10 cellular contexts compared by ENCODE assay signal in the genomic region with DNA sequence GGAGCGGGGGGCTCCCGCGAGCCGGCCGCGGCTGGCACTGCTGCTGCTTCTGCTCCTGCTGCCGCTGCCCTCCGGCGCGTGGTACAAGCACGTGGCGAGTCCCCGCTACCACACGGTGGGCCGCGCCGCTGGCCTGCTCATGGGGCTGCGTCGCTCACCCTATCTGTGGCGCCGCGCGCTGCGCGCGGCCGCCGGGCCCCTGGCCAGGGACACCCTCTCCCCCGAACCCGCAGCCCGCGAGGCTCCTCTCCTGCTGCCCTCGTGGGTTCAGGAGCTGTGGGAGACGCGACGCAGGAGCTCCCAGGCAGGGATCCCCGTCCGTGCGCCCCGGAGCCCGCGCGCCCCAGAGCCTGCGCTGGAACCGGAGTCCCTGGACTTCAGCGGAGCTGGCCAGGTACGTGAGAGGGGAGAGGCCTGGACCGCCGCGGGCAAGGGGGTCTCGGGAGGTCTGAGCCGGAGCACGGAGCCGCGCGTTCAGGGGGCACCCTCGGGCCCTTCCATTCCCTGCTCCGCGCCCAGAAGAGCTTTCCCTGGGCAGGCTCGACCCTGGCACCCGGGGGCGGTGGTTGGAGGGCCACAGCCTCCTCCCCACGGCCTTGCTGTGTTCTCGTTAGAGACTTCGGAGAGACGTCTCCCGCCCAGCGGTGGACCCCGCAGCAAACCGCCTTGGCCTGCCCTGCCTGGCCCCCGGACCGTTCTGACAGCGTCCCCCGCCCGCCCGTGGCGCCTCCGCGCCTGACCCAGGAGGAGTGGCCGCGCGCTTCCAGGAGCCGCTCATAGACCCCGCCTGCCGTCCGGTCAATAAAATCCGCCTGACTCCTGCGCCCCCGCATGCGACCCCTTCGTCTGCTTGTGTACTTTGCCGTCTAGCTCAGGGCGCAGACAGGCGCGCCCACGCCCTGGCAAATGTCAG. TPM values are rescaled to one million over a fixed set of nuclear protein-coding genes. Genes with fewer than 3 reads are reported as not detected.
DNase-seq lines count a peak whose midpoint lies in the region; TF ChIP-seq lines count a peak whose summit lies in the region.
"Had no signal": no experiment of that assay in that cellular context is flagged by ENCODE, and none has a peak within 500 bp of the region (broad histone marks: within the 10 kb centered on the region; RNA-seq: fewer than 3 reads in every experiment).

No MANE protein-coding gene starts in this region.

- no peaks in the 10 kb centered on the region for H4K20me1 ChIP-seq in GM23248 (ENCODE audit: insufficient read depth)

- H3F3A ChIP-seq in GM23248 (ENCODE audit: insufficient read depth), result no peaks in the 10 kb centered on the region

- H3K9me2 ChIP-seq in GM23248 (ENCODE audit: insufficient read depth), result no peaks in the 10 kb centered on the region

- H3K27ac Mint-ChIP-seq in chondrocyte (ENCODE audit: unreplicated experiment), result no peak overlapping the region

- no peak overlapping the region for H4K8ac ChIP-seq in neuronal stem cell (ENCODE audit: low read depth, low read length)

- peaks cover 13% of the 10 kb centered on the region for H3K27me3 Mint-ChIP-seq in chondrocyte (ENCODE audit: low read depth)

- H2BK120ac ChIP-seq in neuronal stem cell (ENCODE audit: low read depth, low read length), result no peak overlapping the region

- peak overlapping the region; percentile 75 for H2BK5ac ChIP-seq in neuronal stem cell (ENCODE audit: low read length)

- H3K9me3 ChIP-seq in GM23248 (ENCODE audit: low read depth) (no peaks in the 10 kb centered on the region), neuronal stem cell (replicated peaks in 1 of 2; ENCODE audit: control insufficient read depth in 2 of 2, insufficient read depth in 1 of 2, low read depth in 1 of 2, low read length in 2 of 2) (peaks cover 0 to 2% of the 10 kb centered on the region in 2 donors)

- H3K9ac ChIP-seq in GM23248 (no peak overlapping the region), neuronal stem cell (ENCODE audit: low read depth, low read length, poor library complexity) (peak overlapping the region; percentile 81)

- H3K79me1 ChIP-seq in neuronal stem cell (ENCODE audit: low read depth, low read length), result no peaks in the 10 kb centered on the region

- H2AK5ac ChIP-seq in neuronal stem cell (ENCODE audit: low read depth, low read length), result peak overlapping the region; percentile 19

- in situ Hi-C loops in GM23248 (cut with MboI) (loop anchor here (10.0 kb wide), 1 partner anchor 125 kb away; a partner anchor contains a TSS), KBM-7 (cut with MboI; ENCODE audit: low pct_unique_long_range_greater_than_20kb, low sequenced_read_pairs) (loop anchor here (10.0 kb wide), 1 partner anchor 125 kb away; a partner anchor contains a TSS)

- H3K4me2 ChIP-seq in GM23248 (ENCODE audit: unreplicated experiment) (peak overlapping the region; percentile 42), neuronal stem cell (ENCODE audit: insufficient read depth, low read length, poor library complexity, severe bottlenecking) (peak overlapping the region; percentile 66)

- H4K91ac ChIP-seq in neuronal stem cell (ENCODE audit: low read depth, low read length, poor library complexity), result no peak overlapping the region

- no peaks in the 10 kb centered on the region for H3K36me3 Mint-ChIP-seq in chondrocyte (ENCODE audit: low read depth)

- H3K4me1 ChIP-seq in GM23248 (ENCODE audit: insufficient read depth) (no peaks in the 10 kb centered on the region), neuronal stem cell (ENCODE audit: control insufficient read depth in 2 of 2, insufficient read depth in 1 of 2, low read depth in 1 of 2, low read length in 2 of 2) (peaks cover 7 to 11% of the 10 kb centered on the region in 2 donors)

- H2BK15ac ChIP-seq in neuronal stem cell (ENCODE audit: low read length), result peak overlapping the region; percentile 58

- no peaks in the 10 kb centered on the region for H3K9me3 Mint-ChIP-seq in chondrocyte (ENCODE audit: low read depth)

- H3K14ac ChIP-seq in neuronal stem cell (ENCODE audit: low read length), result peak overlapping the region; percentile 31

- H3K36me3 ChIP-seq in GM23248 (ENCODE audit: low read depth), result no peaks in the 10 kb centered on the region
- no peaks in the 10 kb centered on the region for H3K36me3 ChIP-seq in neuronal stem cell (replicated peaks in 1 of 2; ENCODE audit: control insufficient read depth in 2 of 2, insufficient read depth in 2 of 2, low read length in 2 of 2)

- DNase-seq in GM23248 (peak; percentile 38), KBM-7 (peak; percentile 37), chondrocyte (ENCODE audit: low spot score) (no peak), neuronal stem cell (ENCODE audit: low spot score) (no peak), AG08396 (ENCODE audit: low spot score) (no peak), hippocampal formation (lab: John Stamatoyannopoulos, UW) (no peak)
- no peak for DNase-seq in stimulated activated CD4-positive, alpha-beta T cell treated with anti-CD3 and anti-CD28 coated beads, Interleukin-15, amount 100 ng/mL, for 24 hours
- DNase-seq: left ventricle myocardium superior, NCI-H1436 treated with DMSO at 0.1 percent for 48 hours had no signal

- H3K27ac ChIP-seq in GM23248, result no peak overlapping the region
- no peak overlapping the region for H3K27ac ChIP-seq in neuronal stem cell (replicated peaks; ENCODE audit: low read length)

- no peaks in the 10 kb centered on the region; the same call in 1 of the 2 replicates for H3K27me3 ChIP-seq in GM23248 (replicated peaks; ENCODE audit: insufficient read depth)
- H3K27me3 ChIP-seq in neuronal stem cell (ENCODE audit: control insufficient read depth in 3 of 3, insufficient read depth in 3 of 3, low read depth in 1 of 3, low read length in 3 of 3), result peaks cover 19 to 48% (median 43%) of the 10 kb centered on the region in 3 experiments

- H3K4me3 ChIP-seq in GM23248, result no peak overlapping the region
- H3K4me3 ChIP-seq in neuronal stem cell (ENCODE audit: low read length in 2 of 2), result peak overlapping the region; percentile 15 to 60

- peaks cover 19% of the 10 kb centered on the region for H3K4me1 Mint-ChIP-seq in chondrocyte (ENCODE audit: low read depth)

- H3K79me2 ChIP-seq in GM23248 (ENCODE audit: insufficient read depth), result no peaks in the 10 kb centered on the region

- H3K4ac ChIP-seq in neuronal stem cell (ENCODE audit: low read length), result no peak overlapping the region

- H3K4me3 Mint-ChIP-seq in chondrocyte (ENCODE audit: unreplicated experiment), result peak overlapping the region; percentile 46

- peak overlapping the region; percentile 85 for H3K18ac ChIP-seq in neuronal stem cell (ENCODE audit: low read length)

- WGBS in GM23248 (ENCODE audit: low coverage in 1 of 2, low lambda C conversion rate in 2 of 2, missing lambda C conversion rate in 2 of 2), 2 experiments, result 4 to 10% methylated on average over 66 to 72 of the region's 96 CpGs
- no CpG with 5 or more reads among the region's 96 CpGs for WGBS in neuronal stem cell (ENCODE audit: extremely low coverage in 2 of 2, insufficient read length in 2 of 2, insufficient replicate concordance in 1 of 2), 2 donors

- TF ChIP-seq CTCF in chondrocyte (IDR thresholded peaks at IDR 0.05), result no peak

- H3K23ac ChIP-seq in neuronal stem cell (ENCODE audit: low read depth, low read length, poor library complexity), result peak overlapping the region; percentile 65

- H2BK12ac ChIP-seq in neuronal stem cell (ENCODE audit: low read length), result no peak overlapping the region

- H2AFZ ChIP-seq in GM23248, result no peak overlapping the region
- peak overlapping the region; percentile 77 for H2AFZ ChIP-seq in neuronal stem cell (ENCODE audit: low read length)

RNA-seq across cellular contexts. Expression of a gene that starts 0.6 kb away (rescaled TPM):
- not detected in 2 replicates for total RNA-seq in GM23248 (2014; rRNA removed; shearing (Covaris generic))
- 2.1 and 3.0 TPM in 2 replicates for polyA plus RNA-seq in GM23248 (2016; fragmentation: Nextera tagmentation; extraction: Ambion mirVana)
- total RNA-seq in chondrocyte, result 1.1 to 3.7 TPM (median 2.5 TPM) in 3 replicates
- polyA plus RNA-seq in neuronal stem cell (2013, experiment 1 of 2), result 2.0 TPM
- 1.7 TPM for polyA plus RNA-seq in neuronal stem cell (2013, experiment 2 of 2)
- total RNA-seq: G401, left ventricle myocardium superior had no signal

RNA-seq across cellular contexts. Expression of a gene that starts 6.5 kb away (rescaled TPM):
- total RNA-seq in GM23248 (2014; rRNA removed; shearing (Covaris generic)), result 27.3 and 39.7 TPM in 2 replicates
- 29.0 and 45.1 TPM in 2 replicates for polyA plus RNA-seq in GM23248 (2016; fragmentation: Nextera tagmentation; extraction: Ambion mirVana)
- 61.5 to 89.4 TPM (median 87.0 TPM) in 3 replicates for total RNA-seq in chondrocyte
- polyA plus RNA-seq in neuronal stem cell (2013, experiment 1 of 2), result 16.0 TPM
- 14.8 TPM for polyA plus RNA-seq in neuronal stem cell (2013, experiment 2 of 2)

RNA-seq across cellular contexts. Expression of a gene that starts 10.6 kb away (rescaled TPM):
- total RNA-seq in GM23248 (2014; rRNA removed; shearing (Covaris generic)), result 21.2 and 23.4 TPM in 2 replicates
- polyA plus RNA-seq in GM23248 (2016; fragmentation: Nextera tagmentation; extraction: Ambion mirVana), result 12.2 and 14.1 TPM in 2 replicates
- total RNA-seq in chondrocyte, result 39.0 to 43.4 TPM (median 41.7 TPM) in 3 replicates
- polyA plus RNA-seq in neuronal stem cell (2013, experiment 1 of 2), result 21.3 TPM
- polyA plus RNA-seq in neuronal stem cell (2013, experiment 2 of 2), result 20.9 TPM

RNA-seq across cellular contexts. Expression of a gene that starts 27.5 kb away (rescaled TPM):
- 19.9 and 22.8 TPM in 2 replicates for total RNA-seq in GM23248 (2014; rRNA removed; shearing (Covaris generic))
- polyA plus RNA-seq in GM23248 (2016; fragmentation: Nextera tagmentation; extraction: Ambion mirVana), result 20.3 and 21.2 TPM in 2 replicates
- total RNA-seq in chondrocyte, result 12.6 to 15.4 TPM (median 14.2 TPM) in 3 replicates
- 28.2 TPM for polyA plus RNA-seq in neuronal stem cell (2013, experiment 1 of 2)
- 27.7 TPM for polyA plus RNA-seq in neuronal stem cell (2013, experiment 2 of 2)

RNA-seq across cellular contexts. Expression of a gene that starts 27.6 kb away (rescaled TPM):
- 53.7 and 84.6 TPM in 2 replicates for total RNA-seq in GM23248 (2014; rRNA removed; shearing (Covaris generic))
- 43.3 and 52.2 TPM in 2 replicates for polyA plus RNA-seq in GM23248 (2016; fragmentation: Nextera tagmentation; extraction: Ambion mirVana)
- 107 to 158 TPM (median 108 TPM) in 3 replicates for total RNA-seq in chondrocyte
- 54.6 TPM for polyA plus RNA-seq in neuronal stem cell (2013, experiment 1 of 2)
- polyA plus RNA-seq in neuronal stem cell (2013, experiment 2 of 2), result 53.2 TPM

Comparison
In these comparisons a context has a peak if more than half of its experiments do, and no peak if none do; other contexts are left out.
1. DNase-seq: peak in GM23248 (single experiment) and KBM-7 (single experiment); none in chondrocyte (single experiment), neuronal stem cell (single experiment), AG08396 (single experiment), stimulated activated CD4-positive, alpha-beta T cell treated with anti-CD3 and anti-CD28 coated beads, Interleukin-15, amount 100 ng/mL, for 24 hours (single experiment) and hippocampal formation (0 of 2).